In genomic region chr17:28397275-28397674, GRCh38 we compare ENCODE assay signal across 31 cellular contexts. TPM values are rescaled to one million over a fixed set of nuclear protein-coding genes. Genes with fewer than 3 reads are reported as not detected.
"Had no signal": no experiment of that assay in that cellular context is flagged by ENCODE, and none has a peak within 500 bp of the region (broad histone marks: within the 10 kb centered on the region; RNA-seq: fewer than 3 reads in every experiment).

No MANE protein-coding gene starts in this region.

- H3K9me3 Mint-ChIP-seq: activated B cell treated with CpG ODN at 0.5 μM for 24 hours; activated CD4-positive, alpha-beta T cell treated with anti-CD3 and anti-CD28 coated beads, Interleukin-2, amount 10 ng/mL, durations not matched to agents 24 days and 14 days; activated naive CD8-positive, alpha-beta T cell treated with anti-CD3 and anti-CD28 coated beads, Interleukin-2, amount 50 U/mL, for 24 hours; activated T-cell treated with anti-CD3 and anti-CD28 coated beads, Interleukin-2, amount 50 U/mL, for 24 hours; brain; central memory CD8-positive, alpha-beta T cell had no signal

- H3K4me3 Mint-ChIP-seq: activated B cell treated with CpG ODN at 0.5 μM for 24 hours; activated CD4-positive, alpha-beta T cell treated with anti-CD3 and anti-CD28 coated beads, Interleukin-2, amount 10 ng/mL, durations not matched to agents 24 days and 14 days; activated CD8-positive, alpha-beta memory T cell treated with anti-CD3 and anti-CD28 coated beads, Interleukin-2, amount 10 ng/mL, durations not matched to agents 7 days and 5 days; activated naive CD8-positive, alpha-beta T cell treated with anti-CD3 and anti-CD28 coated beads, Interleukin-2, amount 50 U/mL, for 24 hours; activated T-cell treated with anti-CD3 and anti-CD28 coated beads, Interleukin-2, amount 50 U/mL, for 24 hours; brain; central memory CD8-positive, alpha-beta T cell had no signal

- H3K9me3 ChIP-seq: MG63, Peyer's patch, SJSA1 had no signal

- H3K4me1 ChIP-seq: Peyer's patch, SJSA1 had no signal

- H3K27ac Mint-ChIP-seq: activated CD4-positive, alpha-beta T cell treated with anti-CD3 and anti-CD28 coated beads, Interleukin-2, amount 10 ng/mL, durations not matched to agents 24 days and 14 days; activated naive CD8-positive, alpha-beta T cell treated with anti-CD3 and anti-CD28 coated beads, Interleukin-2, amount 50 U/mL, for 24 hours; activated T-cell treated with anti-CD3 and anti-CD28 coated beads, Interleukin-2, amount 50 U/mL, for 24 hours had no signal

- DNase-seq: activated B cell treated with CpG ODN at 0.5 μM for 24 hours; activated CD4-positive, alpha-beta T cell treated with anti-CD3 and anti-CD28 coated beads for 1 hour; activated CD4-positive, alpha-beta T cell treated with anti-CD3 and anti-CD28 coated beads, Interleukin-2, amount 10 ng/mL, durations not matched to agents 24 days and 14 days; activated CD4-positive, alpha-beta T cell treated with anti-CD3 and anti-CD28 coated beads, Interleukin-2, amount 50 U/mL, for 48 hours; activated gamma-delta T cell; activated naive CD4-positive, alpha-beta T cell treated with anti-CD3 and anti-CD28 coated beads, Interleukin-2, amount 50 U/mL, for 16 hours; activated naive CD8-positive, alpha-beta T cell treated with anti-CD3 and anti-CD28 coated beads, Interleukin-2, amount 50 U/mL, for 24 hours; activated T-cell treated with anti-CD3 and anti-CD28 coated beads, Interleukin-2, amount 50 U/mL, for 24 hours; amygdala; MG63; NCI-H1092 treated with DMSO at 0.1 percent for 48 hours; NCI-H1417 treated with DMSO at 0.1 percent for 48 hours; NCI-H1694; NCI-H2029; NCI-H2107; NCI-H2171 treated with DMSO at 0.1 percent for 48 hours; NCI-H226; NCI-H69; NK-92 treated with Interleukin-12 subunit alpha and Interleukin-12 subunit beta, amount 100 ng/mL, for 24 hours; OCI-M1; Peyer's patch; SHP77; SW 1271 had no signal

- H3K27me3 ChIP-seq: MG63, Peyer's patch, SJSA1 had no signal

- H3K4me3 ChIP-seq: MG63, Peyer's patch, SJSA1 had no signal

- H3K4me1 Mint-ChIP-seq: brain; central memory CD8-positive, alpha-beta T cell had no signal

- H3K27ac ChIP-seq: SJSA1 had no signal

- H3K27me3 Mint-ChIP-seq: activated B cell treated with CpG ODN at 0.5 μM for 24 hours; activated CD4-positive, alpha-beta T cell treated with anti-CD3 and anti-CD28 coated beads, Interleukin-2, amount 10 ng/mL, durations not matched to agents 24 days and 14 days; activated CD8-positive, alpha-beta memory T cell treated with anti-CD3 and anti-CD28 coated beads, Interleukin-2, amount 10 ng/mL, durations not matched to agents 7 days and 5 days; activated naive CD8-positive, alpha-beta T cell treated with anti-CD3 and anti-CD28 coated beads, Interleukin-2, amount 50 U/mL, for 24 hours; activated T-cell treated with anti-CD3 and anti-CD28 coated beads, Interleukin-2, amount 50 U/mL, for 24 hours; brain; central memory CD8-positive, alpha-beta T cell had no signal

- FAIRE-seq: astrocyte had no signal

- ATAC-seq: activated naive CD8-positive, alpha-beta T cell treated with anti-CD3 and anti-CD28 coated beads, Interleukin-2, amount 50 U/mL, for 24 hours; SK-N-SH treated with all-trans-retinoic acid at 6 μM for 48 hours had no signal

RNA-seq across cellular contexts. Expression of gene SEBOX, which starts 32.3 kb away (rescaled TPM):
- total RNA-seq: activated B cell treated with CpG ODN at 0.5 μM for 24 hours; activated CD4-positive, alpha-beta T cell treated with anti-CD3 and anti-CD28 coated beads, Interleukin-2, amount 10 ng/mL, durations not matched to agents 24 days and 14 days; activated CD8-positive, alpha-beta memory T cell treated with anti-CD3 and anti-CD28 coated beads, Interleukin-2, amount 10 ng/mL, durations not matched to agents 7 days and 5 days; astrocyte; NCI-H460; Peyer's patch; SJSA1; T-helper 1 cell treated with Interleukin-12 subunit alpha and Interleukin-12 subunit beta and Interleukin-4 antibody, amounts not matched to agents 30 ng/mL and 1 ng/mL, for 36 hours had no signal
